1 cellular context compared by ENCODE assay signal in genomic region chr6:5282191-5282623, GRCh38.
TF ChIP-seq lines count a peak whose summit lies in the region.

No MANE protein-coding gene starts in this region.

TF ChIP-seq in K562, 482 proteins besides CTCF, POLR2A, EP300 and RAD21 (continues in another document):
- no peak for TF ChIP-seq POLR2H (tag; IDR thresholded peaks at IDR 0.05; ENCODE audit: low read depth)
- TF ChIP-seq NCOA2 (IDR thresholded peaks at IDR 0.05; ENCODE audit: partially characterized antibody in 2 of 2), result no peak
- no peak for TF ChIP-seq ETV1 (tag; conservative IDR thresholded peaks at IDR 0.05; ENCODE audit: low read depth)
- TF ChIP-seq BCOR (IDR thresholded peaks at IDR 0.05), result no peak
- no peak for TF ChIP-seq THRB (CRISPR knock-in tag; conservative IDR thresholded peaks at IDR 0.05)
- TF ChIP-seq CXXC5 (CRISPR knock-in tag; IDR thresholded peaks at IDR 0.05), result no peak
- no peak for TF ChIP-seq ZC3H11A (IDR thresholded peaks at IDR 0.05; ENCODE audit: low read depth, low read length)
- TF ChIP-seq DACH1 (IDR thresholded peaks at IDR 0.05; ENCODE audit: partially characterized antibody), result peak; percentile 30
- TF ChIP-seq MYC (IDR thresholded peaks at IDR 0.05; ENCODE audit: low read depth, low read length), result no peak
- no peak for TF ChIP-seq MYC (CRISPR knock-in tag; IDR thresholded peaks at IDR 0.05; ENCODE audit: borderline replicate concordance, low read depth)
- TF ChIP-seq NELFE (IDR thresholded peaks at IDR 0.05; ENCODE audit: insufficient read depth, insufficient read length), result no peak
- TF ChIP-seq ARID1B (IDR thresholded peaks at IDR 0.05), result peak; percentile 44
- no peak for TF ChIP-seq GATAD2B (IDR thresholded peaks at IDR 0.05; ENCODE audit: borderline replicate concordance)
- TF ChIP-seq YBX1 (IDR thresholded peaks at IDR 0.05), result no peak
- no peak for TF ChIP-seq NFE2 (IDR thresholded peaks at IDR 0.05; ENCODE audit: low read depth)
- TF ChIP-seq GABPA (tag; conservative IDR thresholded peaks at IDR 0.05; ENCODE audit: low read depth), result no peak
- TF ChIP-seq NCOR1 (IDR thresholded peaks at IDR 0.05), result peak; percentile 20; the same call in 1 of the 2 replicates
- TF ChIP-seq COPS2 (conservative IDR thresholded peaks at IDR 0.05), result no peak
- no peak for TF ChIP-seq ID3 (CRISPR knock-in tag; IDR thresholded peaks at IDR 0.05)
- no peak for TF ChIP-seq ID3 (tag; IDR thresholded peaks at IDR 0.05)
- no peak for TF ChIP-seq KLF1 (tag; IDR thresholded peaks at IDR 0.05)
- no peak for TF ChIP-seq CUX1 (CRISPR knock-in tag; IDR thresholded peaks at IDR 0.05)
- TF ChIP-seq ZNF512 (tag; IDR thresholded peaks at IDR 0.05), result no peak
- no peak for TF ChIP-seq ZNF551 (CRISPR knock-in tag; IDR thresholded peaks at IDR 0.05)
- TF ChIP-seq CEBPG (CRISPR knock-in tag; IDR thresholded peaks at IDR 0.05), result peak; percentile 31; the same call in 1 of the 2 replicates
- TF ChIP-seq CEBPG (tag; conservative IDR thresholded peaks at IDR 0.05 in 1 of 2, IDR thresholded peaks at IDR 0.05 in 1 of 2), result no peak
- TF ChIP-seq TAL1 (IDR thresholded peaks at IDR 0.05), result peak; percentile 40; the same call in 1 of the 2 replicates
- TF ChIP-seq KLF16 (IDR thresholded peaks at IDR 0.05), result no peak
- no peak for TF ChIP-seq FUS (optimal IDR thresholded peaks at IDR 0.05; ENCODE audit: low read depth, low read length)
- TF ChIP-seq XRCC5 (IDR thresholded peaks at IDR 0.05; ENCODE audit: low read depth, low read length), result no peak
- no peak for TF ChIP-seq E2F4 (CRISPR knock-in tag; IDR thresholded peaks at IDR 0.05; ENCODE audit: low read depth)
- no peak for TF ChIP-seq C11orf30 (IDR thresholded peaks at IDR 0.05; ENCODE audit: low read depth)
- no peak for TF ChIP-seq HIVEP1 (CRISPR knock-in tag; IDR thresholded peaks at IDR 0.05)
- TF ChIP-seq ELF4 (CRISPR knock-in tag; IDR thresholded peaks at IDR 0.05), result no peak
- no peak for TF ChIP-seq CHCHD3 (CRISPR knock-in tag; IDR thresholded peaks at IDR 0.05)
- no peak for TF ChIP-seq CHD2 (IDR thresholded peaks at IDR 0.05; ENCODE audit: low read depth, low read length)
- TF ChIP-seq BMI1 (IDR thresholded peaks at IDR 0.05; ENCODE audit: low read length), result no peak
- no peak for TF ChIP-seq HDAC8 (tag; IDR thresholded peaks at IDR 0.05)
- no peak for TF ChIP-seq GTF2F1 (IDR thresholded peaks at IDR 0.05; ENCODE audit: low read depth, low read length)
- TF ChIP-seq FOXA3 (CRISPR knock-in tag; conservative IDR thresholded peaks at IDR 0.05 in 1 of 2, IDR thresholded peaks at IDR 0.05 in 1 of 2), result no peak
- TF ChIP-seq MLLT1 (IDR thresholded peaks at IDR 0.05), result no peak
- 0 out of 2 replicates have a peak, but pooled peaks have one; percentile 47 for TF ChIP-seq CREB3 (tag; conservative IDR thresholded peaks at IDR 0.05; ENCODE audit: low read depth)
- TF ChIP-seq ZNF175 (CRISPR knock-in tag; IDR thresholded peaks at IDR 0.05; ENCODE audit: low read depth), result no peak
- no peak for TF ChIP-seq ZNF165 (CRISPR knock-in tag; IDR thresholded peaks at IDR 0.05; ENCODE audit: borderline replicate concordance)
- peak; percentile 82 for TF ChIP-seq CBFA2T3 (IDR thresholded peaks at IDR 0.05)
- TF ChIP-seq ARID4B (CRISPR knock-in tag; IDR thresholded peaks at IDR 0.05), result no peak
- no peak for TF ChIP-seq USF2 (CRISPR knock-in tag; IDR thresholded peaks at IDR 0.05)
- TF ChIP-seq EHMT2 (IDR thresholded peaks at IDR 0.05), result no peak
